17 cellular contexts compared by ENCODE assay signal in genomic region chr17:45923511-45924268, GRCh38. TPM values are rescaled to one million over a fixed set of nuclear protein-coding genes. Genes with fewer than 3 reads are reported as not detected.
DNase-seq lines count a peak whose midpoint lies in the region; ATAC-seq and TF ChIP-seq lines count a peak whose summit lies in the region.
"Had no signal": no experiment of that assay in that cellular context is flagged by ENCODE, and none has a peak within 500 bp of the region (broad histone marks: within the 10 kb centered on the region; RNA-seq: fewer than 3 reads in every experiment).

No MANE protein-coding gene starts in this region.

- DNase-seq in ELR (ENCODE audit: low read depth) (peak; percentile 30), NB4 (ENCODE audit: low read depth) (peak; percentile 73), fibroblast of peridontal ligament (ENCODE audit: extremely low read depth) (peak; percentile 51), psoas muscle (no peak), NCI-H2227 treated with DMSO at 0.1 percent for 48 hours (lab: John Stamatoyannopoulos, UW) (no peak), germinal center (ENCODE audit: low spot score) (no peak), SHP77 (lab: John Stamatoyannopoulos, UW) (no peak)
- DNase-seq: activated CD4-positive, CD25-positive, alpha-beta regulatory T cell treated with anti-CD3 and anti-CD28 coated beads, Interleukin-2, amount 50 U/mL, for 72 hours; activated CD8-positive, alpha-beta memory T cell treated with anti-CD3 and anti-CD28 coated beads, Interleukin-2, amount 50 U/mL, for 48 hours; activated naive CD4-positive, alpha-beta T cell treated with anti-CD3 and anti-CD28 coated beads, Interleukin-2, amount 10 ng/mL, durations not matched to agents 7 days and 5 days; CD4-positive, CD25-positive, alpha-beta regulatory T cell; effector memory CD8-positive, alpha-beta T cell; mucosa of descending colon; T-cell had no signal

- TF ChIP-seq POLR2A in NB4 (IDR thresholded peaks at IDR 0.05; ENCODE audit: extremely low read depth, insufficient read length) = no peak

- H3K9me3 ChIP-seq in psoas muscle = peaks cover 10% of the 10 kb centered on the region

- H3K36me3 ChIP-seq in psoas muscle (ENCODE audit: insufficient read depth in 1 of 2, low read depth in 1 of 2) = no peaks in the 10 kb centered on the region
- H3K36me3 ChIP-seq: cardiac muscle cell, tibial nerve had no signal

- peaks cover 57% of the 10 kb centered on the region for H3K4me1 ChIP-seq in psoas muscle
- H3K4me1 ChIP-seq: tibial nerve had no signal

- H3K27ac ChIP-seq in psoas muscle = peak overlapping the region; percentile 50
- H3K27ac ChIP-seq: cardiac muscle cell, tibial nerve had no signal

- no peak overlapping the region for H3K4me3 ChIP-seq in NB4 (ENCODE audit: low read depth, low read length)
- no peak overlapping the region for H3K4me3 ChIP-seq in psoas muscle
- H3K4me3 ChIP-seq: cardiac muscle cell, mucosa of descending colon, tibial nerve had no signal

- 57 to 68% (median 64%) methylated on average over 7 of the region's 7 CpGs for WGBS in psoas muscle, 3 donors

- TF ChIP-seq CTCF in NB4 (IDR thresholded peaks at IDR 0.05; ENCODE audit: low read depth, low read length) = no peak
- no peak for TF ChIP-seq CTCF in psoas muscle (IDR thresholded peaks at IDR 0.05)

- no peaks in the 10 kb centered on the region for H3K27me3 ChIP-seq in psoas muscle (ENCODE audit: insufficient read depth in 3 of 3, low read length in 2 of 3)
- H3K27me3 ChIP-seq: cardiac muscle cell, tibial nerve had no signal

- intact Hi-C loops in psoas muscle (cut with DNase I) = no loop called here

- ATAC-seq in psoas muscle = peak; percentile 50 to 76 (median 70)
- ATAC-seq in GM21825 (IDR thresholded peaks at IDR 0.05; ENCODE audit: unreplicated experiment) = no peak
- ATAC-seq: effector memory CD8-positive, alpha-beta T cell; mucosa of descending colon; T-cell had no signal

RNA-seq across cellular contexts. Expression of gene MAPT, which starts 29.3 kb away (rescaled TPM):
- 100 to 1,000 TPM; 104 to 253 (median 170) TPM for total RNA-seq in psoas muscle
- polyA plus RNA-seq in psoas muscle = 10 to 100 TPM; 16.0 to 61.3 (median 43.9) TPM

Comparison
In these comparisons a context has a peak if more than half of its experiments do, and no peak if none do; other contexts are left out.
1. DNase-seq: peak in ELR (single experiment), NB4 (single experiment) and fibroblast of peridontal ligament (single experiment); none in psoas muscle (0 of 2), NCI-H2227 treated with DMSO at 0.1 percent for 48 hours (single experiment), germinal center (single experiment) and SHP77 (0 of 2).